21 cellular contexts compared by ENCODE assay signal in the genomic region with DNA sequence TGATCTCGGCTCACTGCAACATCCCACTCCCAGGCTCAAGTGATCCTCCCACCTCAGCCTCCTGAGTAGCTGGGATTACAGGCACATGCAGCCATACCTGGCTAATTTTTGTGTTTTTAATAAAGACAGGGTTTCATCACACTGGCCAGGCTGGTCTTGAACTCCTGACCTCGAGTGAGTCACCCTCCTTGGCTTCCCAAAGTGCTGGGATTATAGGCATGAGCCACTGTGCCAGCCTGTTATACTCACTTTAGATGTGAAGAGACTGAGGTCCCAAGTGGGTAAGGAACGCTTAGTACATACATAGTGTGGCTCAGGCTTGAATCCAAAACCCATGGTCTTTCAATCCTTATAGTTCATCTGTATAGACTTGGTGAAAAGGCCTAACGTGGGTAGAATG.
A peak's percentile ranks its signal among the peaks of the same experiment; 100 is the strongest.
DNase-seq lines count a peak whose midpoint lies in the region; ATAC-seq and TF ChIP-seq lines count a peak whose summit lies in the region.
"Had no signal": no experiment of that assay in that cellular context is flagged by ENCODE, and none has a peak within 500 bp of the region (broad histone marks: within the 10 kb centered on the region; RNA-seq: fewer than 3 reads in every experiment).

No MANE protein-coding gene starts in this region.

- no peak overlapping the region for H3K4me2 ChIP-seq in mammary epithelial cell (ENCODE audit: insufficient read depth, low read depth, low read length)

- intact Hi-C loops in mammary epithelial cell (cut with micrococcal nuclease): no loop called here

- no peaks in the 10 kb centered on the region for H3K36me3 Mint-ChIP-seq in osteocyte (ENCODE audit: unreplicated experiment)
- H3K36me3 Mint-ChIP-seq: mesothelial cell of epicardium had no signal

- H3K4me1 Mint-ChIP-seq in osteocyte (ENCODE audit: unreplicated experiment): peaks cover 25% of the 10 kb centered on the region
- H3K4me1 Mint-ChIP-seq: mesothelial cell of epicardium had no signal

- H3K79me2 ChIP-seq in mammary epithelial cell (ENCODE audit: insufficient read depth, low read length): no peaks in the 10 kb centered on the region

- dilution Hi-C loops in mammary epithelial cell (cut with HindIII; ENCODE audit: low sequenced_read_pairs): no loop called here

- peaks cover 38% of the 10 kb centered on the region for H3K4me1 ChIP-seq in mammary epithelial cell (ENCODE audit: insufficient read depth, low read length)

- ATAC-seq in HG03045 (IDR thresholded peaks at IDR 0.05; ENCODE audit: unreplicated experiment) (no peak), HG03280 (IDR thresholded peaks at IDR 0.05; ENCODE audit: unreplicated experiment) (no peak)
- ATAC-seq: gastrocnemius medialis, left colon had no signal

- H4K20me1 ChIP-seq in mammary epithelial cell (ENCODE audit: insufficient read depth, low read length): no peaks in the 10 kb centered on the region

- no TSS peak for BruUV-seq in mammary epithelial cell (replicated peaks; lab: Mats Ljungman, UMichigan)

- no peak overlapping the region for H3K27ac Mint-ChIP-seq in osteocyte (ENCODE audit: unreplicated experiment)
- H3K27ac Mint-ChIP-seq: dendritic cell treated with granulocyte-macrophage colony-stimulating factor and Interleukin-4, amounts not matched to agents 40 ng/mL and 50 ng/mL, for 4 days; mesothelial cell of epicardium; T-helper 2 cell treated with Interferon-gamma antibody and Interleukin-4, amounts not matched to agents 5 μg/mL and 100 μg/mL, for 36 hours had no signal

- H3K36me3 ChIP-seq in mammary epithelial cell (ENCODE audit: insufficient read depth, low read length): no peaks in the 10 kb centered on the region
- H3K36me3 ChIP-seq: gastrocnemius medialis, suprapubic skin had no signal

- CTCF ChIA-PET in mammary epithelial cell (lab: Charles Lee; ENCODE audit: low non-redundant PET): no interaction called here

- DNase-seq in EL (peak; percentile 68), NCI-H226 (peak; percentile 24), mammary epithelial cell (peak; percentile 39), osteocyte (ENCODE audit: extremely low spot score, unreplicated experiment) (peak; percentile 6), A172 (ENCODE audit: low spot score) (no peak), NCI-H748 treated with DMSO at 0.1 percent for 48 hours (lab: John Stamatoyannopoulos, UW) (no peak)
- DNase-seq: activated CD4-positive, CD25-positive, alpha-beta regulatory T cell treated with anti-CD3 and anti-CD28 coated beads, Interleukin-2, amount 50 U/mL, for 72 hours; DND-41; gastrocnemius medialis; Kasumi-1; left colon; NCI-H1436; NCI-H2171 treated with DMSO at 0.1 percent for 48 hours; NCI-H69; stimulated activated CD4-positive, alpha-beta T cell treated with anti-CD3 and anti-CD28 coated beads, Interleukin-12 subunit alpha, Interleukin-12 subunit beta, amount 100 ng/mL, for 4 hours had no signal

- H3K9ac ChIP-seq in mammary epithelial cell (ENCODE audit: insufficient read depth, low read length): no peak overlapping the region

- H2AFZ ChIP-seq in mammary epithelial cell (ENCODE audit: low read depth, low read length): no peak overlapping the region

- in situ Hi-C loops in mammary epithelial cell (cut with MboI; ENCODE audit: low sequenced_read_pairs in 2 of 2): no loop called here

- H3K4me3 ChIP-seq in mammary epithelial cell (replicated peaks in 1 of 3; ENCODE audit: insufficient read depth in 1 of 3, low read depth in 2 of 3, low read length in 3 of 3): no peak overlapping the region
- H3K4me3 ChIP-seq: gastrocnemius medialis, suprapubic skin had no signal

- WGBS in mammary epithelial cell (ENCODE audit: low coverage, missing lambda C conversion rate): 55% methylated on average over 3 of the region's 4 CpGs

- no peaks in the 10 kb centered on the region for H3K27me3 ChIP-seq in mammary epithelial cell (ENCODE audit: insufficient read depth, low read length)
- H3K27me3 ChIP-seq: gastrocnemius medialis, suprapubic skin had no signal

- H3K27ac ChIP-seq in mammary epithelial cell (ENCODE audit: insufficient read depth, low read depth, low read length): no peak overlapping the region
- H3K27ac ChIP-seq: gastrocnemius medialis, suprapubic skin had no signal

- no peaks in the 10 kb centered on the region for H3K9me3 Mint-ChIP-seq in osteocyte (ENCODE audit: unreplicated experiment)

- no peak overlapping the region for H3K4me3 Mint-ChIP-seq in osteocyte (ENCODE audit: unreplicated experiment)
- H3K4me3 Mint-ChIP-seq: dendritic cell treated with granulocyte-macrophage colony-stimulating factor and Interleukin-4, amounts not matched to agents 40 ng/mL and 50 ng/mL, for 4 days; mesothelial cell of epicardium; T-helper 2 cell treated with Interferon-gamma antibody and Interleukin-4, amounts not matched to agents 5 μg/mL and 100 μg/mL, for 36 hours had no signal

- H3K27me3 Mint-ChIP-seq in osteocyte (ENCODE audit: unreplicated experiment): no peaks in the 10 kb centered on the region

- H3K9me3 ChIP-seq in mammary epithelial cell (replicated peaks; ENCODE audit: insufficient read depth, low read length): no peaks in the 10 kb centered on the region
- H3K9me3 ChIP-seq: gastrocnemius medialis, suprapubic skin had no signal

- TF ChIP-seq CTCF in mammary epithelial cell (conservative IDR thresholded peaks at IDR 0.05 in 1 of 2, IDR thresholded peaks at IDR 0.05 in 1 of 2; ENCODE audit: extremely low read depth in 1 of 2, insufficient read depth in 1 of 2, low read depth in 1 of 2, low read length in 2 of 2) (no peak), osteocyte (IDR thresholded peaks at IDR 0.05) (no peak)

Comparison
In these comparisons a context has a peak if more than half of its experiments do, and no peak if none do; other contexts are left out.
1. DNase-seq: peak in EL (single experiment), NCI-H226 (single experiment), mammary epithelial cell (single experiment) and osteocyte (single experiment); none in A172 (single experiment) and NCI-H748 treated with DMSO at 0.1 percent for 48 hours (single experiment).